Comparison of ENCODE assay signal across 8 cellular contexts in genomic region chr2:68250196-68250595, GRCh38. TPM values are rescaled to one million over a fixed set of nuclear protein-coding genes. Genes with fewer than 3 reads are reported as not detected.
DNase-seq lines count a peak whose midpoint lies in the region; TF ChIP-seq lines count a peak whose summit lies in the region.

No MANE protein-coding gene starts in this region.

- H3K9me3 ChIP-seq in OCI-LY3 (ENCODE audit: insufficient read depth, low read length): no peaks in the 10 kb centered on the region
- H3K9me3 ChIP-seq in prostate gland: no peaks in the 10 kb centered on the region

- DNase-seq in GM12864 (ENCODE audit: low read depth) (no peak), epithelial cell of proximal tubule (ENCODE audit: low read depth) (no peak), prostate gland (ENCODE audit: low spot score) (no peak), GF-D8 (lab: John Stamatoyannopoulos, UW) (no peak), glomerular visceral epithelial cell (ENCODE audit: extremely low spot score) (no peak), H4 (ENCODE audit: low spot score) (no peak)
- DNase-seq in NK-92 treated with Interleukin-12 subunit alpha and Interleukin-12 subunit beta, amount 100 ng/mL, for 24 hours (lab: John Stamatoyannopoulos, UW): no peak

- H2AFZ ChIP-seq in OCI-LY3 (ENCODE audit: low read depth, low read length): no peak overlapping the region

- peak overlapping the region; percentile 94 for H3K4me2 ChIP-seq in OCI-LY3 (ENCODE audit: low read length)

- 6% methylated on average over 5 of the region's 5 CpGs for WGBS in prostate gland

- H3K36me3 ChIP-seq in OCI-LY3 (replicated peaks; ENCODE audit: low read depth, low read length) (peaks cover 17% of the 10 kb centered on the region), prostate gland (no peaks in the 10 kb centered on the region)

- H3K27ac ChIP-seq in OCI-LY3 (ENCODE audit: low read length): peak overlapping the region; percentile 86; the same call in 1 of the 2 replicates
- peak overlapping the region; percentile 96 to 97 for H3K27ac ChIP-seq in prostate gland

- peak overlapping the region; percentile 97 for H3K9ac ChIP-seq in OCI-LY3 (ENCODE audit: low read length)

- H3K4me1 ChIP-seq in OCI-LY3 (ENCODE audit: low read length) (peaks cover 17% of the 10 kb centered on the region), prostate gland (replicated peaks) (peaks cover 6% of the 10 kb centered on the region)

- TF ChIP-seq CTCF in GM12864 (IDR thresholded peaks at IDR 0.05; ENCODE audit: low read depth, low read length, missing control alignments): no peak
- no peak for TF ChIP-seq CTCF in OCI-LY3 (IDR thresholded peaks at IDR 0.05; ENCODE audit: low read depth, low read length)
- no peak for TF ChIP-seq CTCF in epithelial cell of proximal tubule (conservative IDR thresholded peaks at IDR 0.05; ENCODE audit: low read depth, low read length)
- no peak for TF ChIP-seq CTCF in prostate gland (IDR thresholded peaks at IDR 0.05)

- peak overlapping the region; percentile 88 for H3K4me3 ChIP-seq in GM12864 (ENCODE audit: low read depth, low read length)
- peak overlapping the region; percentile 99 for H3K4me3 ChIP-seq in OCI-LY3 (ENCODE audit: low read length)
- H3K4me3 ChIP-seq in epithelial cell of proximal tubule (ENCODE audit: low read depth, low read length): peak overlapping the region; percentile 92
- peak overlapping the region; percentile 89 to 91 for H3K4me3 ChIP-seq in prostate gland

- peaks cover 57% of the 10 kb centered on the region for H4K20me1 ChIP-seq in OCI-LY3 (ENCODE audit: insufficient read depth, low read length)

- no peak for TF ChIP-seq POLR2A in prostate gland (IDR thresholded peaks at IDR 0.05)

- peaks cover 76% of the 10 kb centered on the region for H3K79me2 ChIP-seq in OCI-LY3 (ENCODE audit: low read length)

- intact Hi-C loops in prostate gland (cut with DNase I): no loop called here

- no peaks in the 10 kb centered on the region for H3K27me3 ChIP-seq in OCI-LY3 (ENCODE audit: low read depth, low read length)
- H3K27me3 ChIP-seq in prostate gland (replicated peaks; ENCODE audit: insufficient read depth): no peaks in the 10 kb centered on the region

RNA-seq across cellular contexts. Expression of gene PPP3R1, which starts 2.1 kb away (rescaled TPM):
- total RNA-seq in epithelial cell of proximal tubule: 14.5 and 19.6 TPM in 2 replicates
- 10 to 100 TPM; 31.3 to 34.9 TPM for total RNA-seq in prostate gland
- total RNA-seq in H4 (2014; rRNA removed; shearing (Covaris generic)): 17.6 and 26.5 TPM in 2 replicates
